ENCODE assay signal across 14 cellular contexts in the genomic region with DNA sequence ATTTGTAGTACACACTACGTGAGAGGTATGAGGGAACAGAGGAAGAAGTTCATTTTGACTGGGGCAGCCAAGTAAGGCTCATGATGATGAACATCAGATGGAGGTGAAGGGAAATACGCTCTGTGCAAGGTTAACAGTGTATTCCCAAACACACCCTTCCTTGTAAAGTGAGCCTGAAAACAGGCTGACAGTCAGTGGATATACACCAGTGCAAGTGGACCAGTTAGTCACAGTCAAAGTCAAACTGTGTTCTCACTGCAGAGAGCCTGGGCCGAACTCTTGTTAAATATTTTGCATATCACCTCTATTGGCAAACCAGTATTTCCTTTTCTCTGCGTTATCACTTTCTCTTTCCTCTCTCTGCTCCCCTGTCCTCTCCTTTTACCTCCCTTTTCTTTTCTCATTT. TPM values are rescaled to one million over a fixed set of nuclear protein-coding genes. Genes with fewer than 3 reads are reported as not detected.
A peak's percentile ranks its signal among the peaks of the same experiment; 100 is the strongest.
DNase-seq lines count a peak whose midpoint lies in the region; ATAC-seq and TF ChIP-seq lines count a peak whose summit lies in the region.
"Had no signal": no experiment of that assay in that cellular context is flagged by ENCODE, and none has a peak within 500 bp of the region (broad histone marks: within the 10 kb centered on the region; RNA-seq: fewer than 3 reads in every experiment).

No MANE protein-coding gene starts in this region.

- H3K4me1 Mint-ChIP-seq in activated CD4-positive, alpha-beta T cell treated with anti-CD3 and anti-CD28 coated beads, Interleukin-2, amount 10 ng/mL, durations not matched to agents 24 days and 14 days = peaks cover 16% of the 10 kb centered on the region
- peaks cover 24% of the 10 kb centered on the region for H3K4me1 Mint-ChIP-seq in nephron progenitor cell

- H3K4me3 ChIP-seq in left ventricle myocardium inferior = no peak overlapping the region
- H3K4me3 ChIP-seq: A549, cardiac muscle cell had no signal

- no peaks in the 10 kb centered on the region for H3K9me3 Mint-ChIP-seq in activated CD4-positive, alpha-beta T cell treated with anti-CD3 and anti-CD28 coated beads, Interleukin-2, amount 10 ng/mL, durations not matched to agents 24 days and 14 days
- H3K9me3 Mint-ChIP-seq in nephron progenitor cell = peaks cover 7% of the 10 kb centered on the region

- H3K9me3 ChIP-seq in left ventricle myocardium inferior (replicated peaks) = peaks cover 4% of the 10 kb centered on the region
- H3K9me3 ChIP-seq: A549 had no signal

- H3K27ac ChIP-seq in left ventricle myocardium inferior (replicated peaks) = no peak overlapping the region
- H3K27ac ChIP-seq: A549, cardiac muscle cell had no signal

- intact Hi-C loops in activated CD4-positive, alpha-beta T cell treated with anti-CD3 and anti-CD28 coated beads, Interleukin-2, amount 10 ng/mL, durations not matched to agents 24 days and 14 days (cut with micrococcal nuclease) = no loop called here
- intact Hi-C loops in left ventricle myocardium inferior (cut with micrococcal nuclease) = no loop called here

- no peak for TF ChIP-seq CTCF in nephron progenitor cell (IDR thresholded peaks at IDR 0.05)
- no peak for TF ChIP-seq CTCF in left ventricle myocardium inferior (IDR thresholded peaks at IDR 0.05; ENCODE audit: borderline replicate concordance)

- no peaks in the 10 kb centered on the region for H3K27me3 Mint-ChIP-seq in activated CD4-positive, alpha-beta T cell treated with anti-CD3 and anti-CD28 coated beads, Interleukin-2, amount 10 ng/mL, durations not matched to agents 24 days and 14 days
- H3K27me3 Mint-ChIP-seq in nephron progenitor cell (ENCODE audit: low read depth, poor library complexity) = peaks cover 8% of the 10 kb centered on the region

- ATAC-seq in HG02642 (IDR thresholded peaks at IDR 0.05; ENCODE audit: poor library complexity, unreplicated experiment) = peak; percentile 74
- ATAC-seq: A549 had no signal

- H3K36me3 Mint-ChIP-seq in activated CD4-positive, alpha-beta T cell treated with anti-CD3 and anti-CD28 coated beads, Interleukin-2, amount 10 ng/mL, durations not matched to agents 24 days and 14 days (ENCODE audit: low read depth) = peaks cover 5% of the 10 kb centered on the region
- H3K36me3 Mint-ChIP-seq in nephron progenitor cell (ENCODE audit: low read depth) = peaks cover 5% of the 10 kb centered on the region

- H3K27me3 ChIP-seq in left ventricle myocardium inferior (ENCODE audit: low read depth) = peaks cover 31% of the 10 kb centered on the region
- H3K27me3 ChIP-seq: cardiac muscle cell had no signal

- peak overlapping the region; percentile 46 for H3K4me3 Mint-ChIP-seq in activated CD4-positive, alpha-beta T cell treated with anti-CD3 and anti-CD28 coated beads, Interleukin-2, amount 10 ng/mL, durations not matched to agents 24 days and 14 days
- no peak overlapping the region for H3K4me3 Mint-ChIP-seq in nephron progenitor cell

- peaks cover 2% of the 10 kb centered on the region for H3K36me3 ChIP-seq in left ventricle myocardium inferior
- H3K36me3 ChIP-seq: cardiac muscle cell had no signal

- H3K27ac Mint-ChIP-seq in activated CD4-positive, alpha-beta T cell treated with anti-CD3 and anti-CD28 coated beads, Interleukin-2, amount 10 ng/mL, durations not matched to agents 24 days and 14 days = peak overlapping the region; percentile 64
- peak overlapping the region; percentile 49 for H3K27ac Mint-ChIP-seq in nephron progenitor cell

- no peaks in the 10 kb centered on the region for H3K4me1 ChIP-seq in left ventricle myocardium inferior
- H3K4me1 ChIP-seq: A549 had no signal

- peak; percentile 69 for DNase-seq in activated CD4-positive, alpha-beta T cell treated with anti-CD3 and anti-CD28 coated beads, Interleukin-2, amount 10 ng/mL, durations not matched to agents 24 days and 14 days
- no peak for DNase-seq in activated CD4-positive, alpha-beta T cell treated with anti-CD3 and anti-CD28 coated beads, Interleukin-2, amount 50 U/mL, for 4 hours
- DNase-seq in NAMALWA (ENCODE audit: low spot score) (peak; percentile 50), nephron progenitor cell (no peak), GM03348 (ENCODE audit: low spot score) (no peak), left ventricle myocardium inferior (no peak), HUDEP-2 (lab: John Stamatoyannopoulos, UW; ENCODE audit: unreplicated experiment in 76 of 76) (no peak)
- DNase-seq: NCI-H187 treated with DMSO at 0.1 percent for 48 hours; stimulated activated naive CD4-positive, alpha-beta T cell treated with Interleukin-2 at 50 U/mL for 16 hours; T1000 had no signal

RNA-seq across cellular contexts. Expression of gene RHOH, which starts 23.4 kb away (rescaled TPM):
- total RNA-seq in activated CD4-positive, alpha-beta T cell treated with anti-CD3 and anti-CD28 coated beads, Interleukin-2, amount 10 ng/mL, durations not matched to agents 24 days and 14 days = 98.1 and 107 TPM in 2 replicates
- total RNA-seq in left ventricle myocardium inferior = 0.41 TPM
- total RNA-seq: cardiac muscle cell, renal cortical epithelial cell had no signal

Comparison
In these comparisons a context has a peak if more than half of its experiments do, and no peak if none do; other contexts are left out.
1. DNase-seq: peak in activated CD4-positive, alpha-beta T cell treated with anti-CD3 and anti-CD28 coated beads, Interleukin-2, amount 10 ng/mL, durations not matched to agents 24 days and 14 days (single experiment) and NAMALWA (single experiment); none in activated CD4-positive, alpha-beta T cell treated with anti-CD3 and anti-CD28 coated beads, Interleukin-2, amount 50 U/mL, for 4 hours (0 of 2), nephron progenitor cell (single experiment), GM03348 (single experiment), left ventricle myocardium inferior (single experiment) and HUDEP-2 (0 of 76).
2. RNA of gene RHOH, which starts 23.4 kb away (total RNA-seq): 98.1 to 107 TPM in activated CD4-positive, alpha-beta T cell treated with anti-CD3 and anti-CD28 coated beads, Interleukin-2, amount 10 ng/mL, durations not matched to agents 24 days and 14 days; 0.41 TPM in left ventricle myocardium inferior (single experiment); every median in the first group is over 10 times any median in the second.